In the genomic region with DNA sequence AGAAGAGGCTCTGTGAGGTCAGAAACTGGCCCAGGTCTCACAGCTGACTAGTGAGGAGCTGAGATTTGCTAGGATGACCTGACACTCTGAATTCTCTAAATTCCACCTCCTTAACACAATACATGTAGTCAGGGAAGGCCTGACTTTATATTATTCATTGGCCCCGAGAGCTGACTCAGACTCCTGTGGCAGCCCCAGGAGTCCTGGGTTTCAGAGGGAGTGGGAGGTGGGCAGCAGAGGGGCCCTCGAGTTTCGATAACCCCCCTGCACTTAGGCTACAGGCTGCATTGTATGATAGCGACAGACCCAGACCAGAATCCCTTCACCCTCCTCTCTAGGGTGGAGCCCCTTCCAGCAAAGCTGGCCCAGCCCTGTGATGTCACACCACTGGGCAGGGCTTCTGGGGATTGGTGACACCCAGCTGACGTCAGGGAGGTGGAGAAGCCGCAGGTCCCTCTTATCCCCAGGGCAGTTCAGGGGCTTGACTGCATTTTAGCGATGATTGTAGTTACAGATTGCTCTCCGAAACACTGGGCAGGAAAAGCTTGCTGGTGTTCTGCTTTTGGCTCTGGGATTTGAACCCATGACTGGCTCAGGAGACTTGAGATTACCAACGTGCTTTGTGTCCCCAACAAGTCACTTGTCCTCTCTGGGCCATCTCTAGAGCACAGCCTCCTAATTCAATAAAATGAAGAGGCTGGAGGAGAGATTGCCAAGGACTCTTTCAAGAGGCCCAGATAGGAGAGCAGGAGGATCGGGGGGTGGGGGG, we compare ENCODE assay signal across 10 cellular contexts. TPM values are rescaled to one million over a fixed set of nuclear protein-coding genes. Genes with fewer than 3 reads are reported as not detected.
DNase-seq lines count a peak whose midpoint lies in the region; ATAC-seq and TF ChIP-seq lines count a peak whose summit lies in the region.
"Had no signal": no experiment of that assay in that cellular context is flagged by ENCODE, and none has a peak within 500 bp of the region (broad histone marks: within the 10 kb centered on the region; RNA-seq: fewer than 3 reads in every experiment).

No MANE protein-coding gene starts in this region.

- H3K4me1 Mint-ChIP-seq in type B pancreatic cell (ENCODE audit: unreplicated experiment): peaks cover 36% of the 10 kb centered on the region

- peak overlapping the region; percentile 100 for H3K27ac Mint-ChIP-seq in type B pancreatic cell

- peak; percentile 54 for DNase-seq in left cardiac atrium
- no peak for DNase-seq in Right ventricle myocardium inferior (ENCODE audit: missing footprints)
- peak; percentile 67 to 87 for DNase-seq in SJSA1 (ENCODE audit: low read depth in 1 of 2, low spot score in 2 of 2)
- peak; percentile 53 to 85 for DNase-seq in foreskin keratinocyte
- no peak for DNase-seq in type B pancreatic cell (ENCODE audit: extremely low spot score, unreplicated experiment)
- no peak for DNase-seq in activated CD4-positive, alpha-beta T cell treated with anti-CD3 and anti-CD28 coated beads, Interleukin-2, amount 50 U/mL, for 1 hour
- no peak for DNase-seq in stimulated activated CD8-positive, alpha-beta memory T cell treated with anti-CD3 and anti-CD28 coated beads, Interleukin-4, amount 100 ng/mL, for 48 hours
- no peak for DNase-seq in activated CD4-positive, alpha-beta T cell treated with anti-CD3 and anti-CD28 coated beads, Interleukin-2, amount 50 U/mL, for 4 hours

- no peaks in the 10 kb centered on the region for H3K36me3 Mint-ChIP-seq in type B pancreatic cell

- no peaks in the 10 kb centered on the region for H3K27me3 ChIP-seq in SJSA1 (replicated peaks)
- no peaks in the 10 kb centered on the region for H3K27me3 ChIP-seq in foreskin keratinocyte

- no peaks in the 10 kb centered on the region for H3K27me3 Mint-ChIP-seq in type B pancreatic cell

- intact Hi-C loops in left cardiac atrium (cut with DNase I) (no loop called here), Right ventricle myocardium inferior (cut with DNase I) (loop anchor here (2.0 to 5.0 kb wide), 2 partner anchors 49 to 218 kb away; partner anchors contain the start of gene SHISA4)

- H3K9me3 Mint-ChIP-seq in type B pancreatic cell: no peaks in the 10 kb centered on the region

- TF ChIP-seq CTCF in foreskin keratinocyte (conservative IDR thresholded peaks at IDR 0.05) (no peak), type B pancreatic cell (conservative IDR thresholded peaks at IDR 0.05) (no peak)

- no peaks in the 10 kb centered on the region for H3K9me3 ChIP-seq in SJSA1 (replicated peaks)

- no peaks in the 10 kb centered on the region for H3K36me3 ChIP-seq in SJSA1

- peaks cover 19% of the 10 kb centered on the region for H3K4me1 ChIP-seq in SJSA1 (replicated peaks)
- peaks cover 10% of the 10 kb centered on the region for H3K4me1 ChIP-seq in foreskin keratinocyte

- no peak overlapping the region for H3K4me3 ChIP-seq in SJSA1

- ATAC-seq in left cardiac atrium (peak; percentile 11 to 37), Right ventricle myocardium inferior (no peak), foreskin keratinocyte (peak; percentile 72)

- peak overlapping the region; percentile 55 for H3K27ac ChIP-seq in SJSA1
- peak overlapping the region; percentile 72 for H3K27ac ChIP-seq in foreskin keratinocyte
- H3K27ac ChIP-seq: C4-2B had no signal

- H3K4me3 Mint-ChIP-seq in type B pancreatic cell: peak overlapping the region; percentile 55

RNA-seq across cellular contexts. Expression of gene GPR37L1, which starts 17.0 kb away (rescaled TPM):
- total RNA-seq in left cardiac atrium (under 1 TPM; 0.05 to 0.21 TPM), Right ventricle myocardium inferior (0.08 TPM), foreskin keratinocyte (0.03 TPM in 1 of 2 replicates, not detected in the other), type B pancreatic cell (ENCODE audit: low replicate concordance) (0.12 and 0.24 TPM in 2 replicates)
- 0.05 TPM in 1 of 2 replicates, not detected in the other for total RNA-seq in SJSA1 (2014; rRNA removed; shearing (Covaris generic))
- polyA plus RNA-seq in foreskin keratinocyte: 0.01 and 0.02 TPM in 2 replicates
- polyA plus RNA-seq: neural cell had no signal

RNA-seq across cellular contexts. Expression of gene ARL8A, which starts 38.8 kb away (rescaled TPM):
- total RNA-seq in left cardiac atrium (10 to 100 TPM; 55.6 to 79.8 TPM), Right ventricle myocardium inferior (64.6 TPM), foreskin keratinocyte (21.9 and 26.0 TPM in 2 replicates), type B pancreatic cell (ENCODE audit: low replicate concordance) (58.6 and 69.1 TPM in 2 replicates)
- total RNA-seq in SJSA1 (2014; rRNA removed; shearing (Covaris generic)): 21.1 and 31.7 TPM in 2 replicates
- polyA plus RNA-seq in foreskin keratinocyte: 28.7 and 28.8 TPM in 2 replicates

RNA-seq across cellular contexts. Expression of gene PTPN7, which starts 54.6 kb away (rescaled TPM):
- total RNA-seq in left cardiac atrium: 1 to 10 TPM; 1.3 to 1.9 TPM
- 0.51 TPM for total RNA-seq in Right ventricle myocardium inferior
- total RNA-seq in SJSA1 (2014; rRNA removed; shearing (Covaris generic)): not detected in 2 replicates
- total RNA-seq in foreskin keratinocyte: not detected in 2 replicates
- not detected in 2 replicates for polyA plus RNA-seq in foreskin keratinocyte
- total RNA-seq in type B pancreatic cell (ENCODE audit: low replicate concordance): 0.29 TPM in 1 of 2 replicates, not detected in the other

Comparison
In these comparisons a context has a peak if more than half of its experiments do, and no peak if none do; other contexts are left out.
1. DNase-seq: peak in left cardiac atrium (single experiment), SJSA1 (2 of 2) and foreskin keratinocyte (2 of 2); none in Right ventricle myocardium inferior (single experiment), type B pancreatic cell (single experiment), activated CD4-positive, alpha-beta T cell treated with anti-CD3 and anti-CD28 coated beads, Interleukin-2, amount 50 U/mL, for 1 hour (single experiment), stimulated activated CD8-positive, alpha-beta memory T cell treated with anti-CD3 and anti-CD28 coated beads, Interleukin-4, amount 100 ng/mL, for 48 hours (single experiment) and activated CD4-positive, alpha-beta T cell treated with anti-CD3 and anti-CD28 coated beads, Interleukin-2, amount 50 U/mL, for 4 hours (0 of 2).